Comparison of ENCODE assay signal across 14 cellular contexts in the genomic region with DNA sequence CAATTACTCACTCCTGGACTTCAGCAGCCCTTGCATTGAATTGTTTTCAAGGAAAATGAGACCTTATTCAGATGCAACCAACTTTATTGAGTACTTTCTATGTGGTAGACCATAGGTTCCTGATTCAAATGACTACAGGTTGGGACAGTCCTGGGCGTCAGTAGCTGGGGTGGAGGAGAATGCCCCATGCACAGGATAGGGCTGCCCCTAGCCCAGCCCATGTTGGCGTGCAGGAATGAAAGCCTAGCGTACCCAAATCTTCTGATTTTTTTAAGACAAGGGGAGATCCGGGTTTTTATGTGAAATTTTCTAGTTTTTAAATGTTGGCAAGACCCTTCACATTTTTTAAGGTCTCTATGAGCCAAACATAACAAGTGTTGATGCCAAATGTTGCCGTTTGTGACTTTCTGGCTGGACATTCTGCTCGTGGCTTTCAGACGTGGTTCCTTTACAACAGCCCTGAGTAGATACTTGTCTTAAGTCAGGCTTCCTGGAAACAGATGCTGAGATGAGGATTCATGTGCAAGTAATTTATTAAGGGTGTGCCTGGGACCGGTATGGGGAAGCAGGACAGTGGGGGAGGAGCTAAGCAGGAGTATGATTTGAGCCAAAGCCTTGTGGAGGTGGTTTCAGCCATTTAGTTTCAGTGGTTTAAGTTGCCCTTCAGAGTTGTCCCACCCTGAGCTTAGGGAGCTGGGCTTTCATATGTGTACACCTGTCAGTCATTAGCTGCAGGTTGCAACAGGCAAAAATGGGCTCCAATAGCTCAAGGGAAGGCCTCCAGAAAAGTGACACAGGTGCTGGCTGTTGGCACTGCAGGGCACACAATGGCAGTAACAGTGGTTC.
DNase-seq lines count a peak whose midpoint lies in the region; ATAC-seq and TF ChIP-seq lines count a peak whose summit lies in the region.
"Had no signal": no experiment of that assay in that cellular context is flagged by ENCODE, and none has a peak within 500 bp of the region (broad histone marks: within the 10 kb centered on the region; RNA-seq: fewer than 3 reads in every experiment).

No MANE protein-coding gene starts in this region.

- no peak for TF ChIP-seq CTCF in osteocyte (IDR thresholded peaks at IDR 0.05)

- peak; percentile 5 for DNase-seq in RPMI8226
- DNase-seq in osteocyte (ENCODE audit: extremely low spot score, unreplicated experiment) = peak; percentile 54
- no peak for DNase-seq in hypothalamus (lab: John Stamatoyannopoulos, UW)
- no peak for DNase-seq in activated T-helper 2 cell treated with anti-CD3 and anti-CD28 coated beads, Interferon-gamma antibody, Interleukin-2, Interleukin-4, amounts not matched to agents 10 μg/mL and 5 μg/mL and 100 μg/mL, durations not matched to agents 14 hours and 24 hours and 36 hours (ENCODE audit: low spot score)
- no peak for DNase-seq in left lobe of liver (ENCODE audit: low spot score)
- DNase-seq in HK-2 (ENCODE audit: unreplicated experiment) = no peak
- DNase-seq: activated CD4-positive, CD25-positive, alpha-beta regulatory T cell; DMS153; foreskin melanocyte; stimulated activated CD4-positive, alpha-beta T cell treated with anti-CD3 and anti-CD28 coated beads, Interleukin-12 subunit alpha, Interleukin-12 subunit beta, amount 100 ng/mL, for 4 hours; substantia nigra had no signal

- no peak overlapping the region for H3K4me3 Mint-ChIP-seq in osteocyte (ENCODE audit: unreplicated experiment)
- no peak overlapping the region for H3K4me3 Mint-ChIP-seq in activated T-helper 2 cell treated with anti-CD3 and anti-CD28 coated beads, Interferon-gamma antibody, Interleukin-2, Interleukin-4, amounts not matched to agents 10 μg/mL and 5 μg/mL and 100 μg/mL, durations not matched to agents 14 hours and 24 hours and 36 hours (ENCODE audit: low read depth)

- no peaks in the 10 kb centered on the region for H3K36me3 Mint-ChIP-seq in osteocyte (ENCODE audit: unreplicated experiment)
- no peaks in the 10 kb centered on the region for H3K36me3 Mint-ChIP-seq in activated T-helper 2 cell treated with anti-CD3 and anti-CD28 coated beads, Interferon-gamma antibody, Interleukin-2, Interleukin-4, amounts not matched to agents 10 μg/mL and 5 μg/mL and 100 μg/mL, durations not matched to agents 14 hours and 24 hours and 36 hours (ENCODE audit: low read depth)

- intact Hi-C loops in activated T-helper 2 cell treated with anti-CD3 and anti-CD28 coated beads, Interferon-gamma antibody, Interleukin-2, Interleukin-4, amounts not matched to agents 10 μg/mL and 5 μg/mL and 100 μg/mL, durations not matched to agents 14 hours and 24 hours and 36 hours (cut with micrococcal nuclease) = no loop called here

- H3K9me3 Mint-ChIP-seq in osteocyte (ENCODE audit: unreplicated experiment) = no peaks in the 10 kb centered on the region
- H3K9me3 Mint-ChIP-seq in activated T-helper 2 cell treated with anti-CD3 and anti-CD28 coated beads, Interferon-gamma antibody, Interleukin-2, Interleukin-4, amounts not matched to agents 10 μg/mL and 5 μg/mL and 100 μg/mL, durations not matched to agents 14 hours and 24 hours and 36 hours = no peaks in the 10 kb centered on the region

- no peak overlapping the region for H3K27ac Mint-ChIP-seq in osteocyte (ENCODE audit: unreplicated experiment)
- no peak overlapping the region for H3K27ac Mint-ChIP-seq in activated T-helper 2 cell treated with anti-CD3 and anti-CD28 coated beads, Interferon-gamma antibody, Interleukin-2, Interleukin-4, amounts not matched to agents 10 μg/mL and 5 μg/mL and 100 μg/mL, durations not matched to agents 14 hours and 24 hours and 36 hours

- ATAC-seq in GM19023 (IDR thresholded peaks at IDR 0.05; ENCODE audit: unreplicated experiment) = peak; percentile 52
- peak; percentile 84 for ATAC-seq in HG02759 (IDR thresholded peaks at IDR 0.05; ENCODE audit: unreplicated experiment)
- ATAC-seq in left lobe of liver = no peak
- ATAC-seq: Panc1 had no signal

- H3K4me1 Mint-ChIP-seq in osteocyte (ENCODE audit: unreplicated experiment) = peaks cover 4% of the 10 kb centered on the region
- no peaks in the 10 kb centered on the region for H3K4me1 Mint-ChIP-seq in activated T-helper 2 cell treated with anti-CD3 and anti-CD28 coated beads, Interferon-gamma antibody, Interleukin-2, Interleukin-4, amounts not matched to agents 10 μg/mL and 5 μg/mL and 100 μg/mL, durations not matched to agents 14 hours and 24 hours and 36 hours (ENCODE audit: low read depth)

- H3K27me3 Mint-ChIP-seq in osteocyte (ENCODE audit: unreplicated experiment) = no peaks in the 10 kb centered on the region
- no peaks in the 10 kb centered on the region for H3K27me3 Mint-ChIP-seq in activated T-helper 2 cell treated with anti-CD3 and anti-CD28 coated beads, Interferon-gamma antibody, Interleukin-2, Interleukin-4, amounts not matched to agents 10 μg/mL and 5 μg/mL and 100 μg/mL, durations not matched to agents 14 hours and 24 hours and 36 hours (ENCODE audit: low read depth)

Comparison
In these comparisons a context has a peak if more than half of its experiments do, and no peak if none do; other contexts are left out.
1. DNase-seq: peak in RPMI8226 (single experiment) and osteocyte (single experiment); none in hypothalamus (0 of 51), activated T-helper 2 cell treated with anti-CD3 and anti-CD28 coated beads, Interferon-gamma antibody, Interleukin-2, Interleukin-4, amounts not matched to agents 10 μg/mL and 5 μg/mL and 100 μg/mL, durations not matched to agents 14 hours and 24 hours and 36 hours (single experiment), left lobe of liver (single experiment) and HK-2 (single experiment).